In genomic region chr10:17820943-17821342, GRCh38 we compare ENCODE assay signal across 20 cellular contexts. TPM values are rescaled to one million over a fixed set of nuclear protein-coding genes. Genes with fewer than 3 reads are reported as not detected.
A peak's percentile ranks its signal among the peaks of the same experiment; 100 is the strongest.
DNase-seq lines count a peak whose midpoint lies in the region; ATAC-seq and TF ChIP-seq lines count a peak whose summit lies in the region.
"Had no signal": no experiment of that assay in that cellular context is flagged by ENCODE, and none has a peak within 500 bp of the region (broad histone marks: within the 10 kb centered on the region; RNA-seq: fewer than 3 reads in every experiment).

No MANE protein-coding gene starts in this region.

- no peak overlapping the region for H3K9ac ChIP-seq in DND-41 (ENCODE audit: low read depth, low read length)
- H3K9ac ChIP-seq: BLaER1 treated with 17β-estradiol and CSF1 and Interleukin-3, amounts not matched to agents 10 nM and 100 nM had no signal

- H3K36me3 ChIP-seq in DND-41 (ENCODE audit: insufficient read depth, low read length) (no peaks in the 10 kb centered on the region), MG63 (no peaks in the 10 kb centered on the region)

- intact Hi-C loops in dendritic cell treated with granulocyte-macrophage colony-stimulating factor and Interleukin-4, amounts not matched to agents 40 ng/mL and 50 ng/mL, for 4 days (cut with micrococcal nuclease), result no loop called here

- H3K4me1 Mint-ChIP-seq in dendritic cell treated with granulocyte-macrophage colony-stimulating factor and Interleukin-4, amounts not matched to agents 40 ng/mL and 50 ng/mL, for 4 days (ENCODE audit: low read depth), result peaks cover 84% of the 10 kb centered on the region
- H3K4me1 Mint-ChIP-seq: B cell; CD8-positive, alpha-beta memory T cell; GM23338 had no signal

- H3K4me3 ChIP-seq in DND-41 (ENCODE audit: low read depth in 1 of 2, low read length in 2 of 2) (no peak overlapping the region), MG63 (no peak overlapping the region)
- H3K4me3 ChIP-seq: BLaER1 treated with 17β-estradiol and CSF1 and Interleukin-3, amounts not matched to agents 10 nM and 100 nM; GM12878; GM23338 had no signal

- no peak overlapping the region for H2AFZ ChIP-seq in DND-41 (ENCODE audit: low read depth, low read length)
- H2AFZ ChIP-seq: GM23338 had no signal

- H3K4me1 ChIP-seq in DND-41 (ENCODE audit: insufficient read depth, low read length), result peaks cover 7% of the 10 kb centered on the region; the same call in 1 of the 2 replicates

- H3K27ac Mint-ChIP-seq in dendritic cell treated with granulocyte-macrophage colony-stimulating factor and Interleukin-4, amounts not matched to agents 40 ng/mL and 50 ng/mL, for 4 days, result peak overlapping the region; percentile 75
- H3K27ac Mint-ChIP-seq: B cell; CD8-positive, alpha-beta memory T cell; GM23338 had no signal

- no peaks in the 10 kb centered on the region for H3K79me2 ChIP-seq in DND-41 (ENCODE audit: insufficient read depth, low read length)

- ATAC-seq in DND-41 (ENCODE audit: insufficient read depth, low read depth) (peak; percentile 91), GM18519 (IDR thresholded peaks at IDR 0.05; ENCODE audit: low FRiP score, unreplicated experiment) (no peak)
- ATAC-seq: GM12878, GM23338 had no signal

- H3K27me3 ChIP-seq in DND-41 (ENCODE audit: insufficient read depth, low read length, poor library complexity) (no peaks in the 10 kb centered on the region), MG63 (no peaks in the 10 kb centered on the region)
- H3K27me3 ChIP-seq: BLaER1 treated with 17β-estradiol and CSF1 and Interleukin-3, amounts not matched to agents 10 nM and 100 nM had no signal

- H3K4me3 Mint-ChIP-seq in dendritic cell treated with granulocyte-macrophage colony-stimulating factor and Interleukin-4, amounts not matched to agents 40 ng/mL and 50 ng/mL, for 4 days, result peak overlapping the region; percentile 46
- H3K4me3 Mint-ChIP-seq: B cell; CD4-positive, CD25-positive, alpha-beta regulatory T cell; CD8-positive, alpha-beta memory T cell; GM23338 had no signal

- no peak for TF ChIP-seq CTCF in DND-41 (IDR thresholded peaks at IDR 0.05; ENCODE audit: borderline replicate concordance, extremely low read depth, low read length, poor library complexity, severe bottlenecking)

- no peak overlapping the region for H3K4me2 ChIP-seq in DND-41 (ENCODE audit: insufficient read depth, low read length)
- H3K4me2 ChIP-seq: GM23338 had no signal

- H3K9me3 Mint-ChIP-seq in dendritic cell treated with granulocyte-macrophage colony-stimulating factor and Interleukin-4, amounts not matched to agents 40 ng/mL and 50 ng/mL, for 4 days, result no peaks in the 10 kb centered on the region
- H3K9me3 Mint-ChIP-seq: CD8-positive, alpha-beta memory T cell; GM23338 had no signal

- peaks cover 95% of the 10 kb centered on the region for H3K36me3 Mint-ChIP-seq in dendritic cell treated with granulocyte-macrophage colony-stimulating factor and Interleukin-4, amounts not matched to agents 40 ng/mL and 50 ng/mL, for 4 days (ENCODE audit: low read depth)
- H3K36me3 Mint-ChIP-seq: CD4-positive, CD25-positive, alpha-beta regulatory T cell; CD8-positive, alpha-beta memory T cell had no signal

- H3K9me3 ChIP-seq in DND-41 (ENCODE audit: insufficient read depth, low read length, severe bottlenecking) (no peaks in the 10 kb centered on the region), MG63 (no peaks in the 10 kb centered on the region)
- H3K9me3 ChIP-seq: BLaER1 treated with 17β-estradiol and CSF1 and Interleukin-3, amounts not matched to agents 10 nM and 100 nM had no signal

- no peak overlapping the region for H3K27ac ChIP-seq in DND-41 (ENCODE audit: low read length)

- H4K20me1 ChIP-seq in DND-41 (ENCODE audit: insufficient read depth, low read length), result no peaks in the 10 kb centered on the region

- H3K27me3 Mint-ChIP-seq in dendritic cell treated with granulocyte-macrophage colony-stimulating factor and Interleukin-4, amounts not matched to agents 40 ng/mL and 50 ng/mL, for 4 days, result no peaks in the 10 kb centered on the region
- H3K27me3 Mint-ChIP-seq: B cell had no signal

- peak; percentile 56 for DNase-seq in DND-41
- DNase-seq in MG63, result peak; percentile 52
- peak; percentile 10 for DNase-seq in pons (ENCODE audit: low spot score)
- DNase-seq in activated T-cell treated with anti-CD3 and anti-CD28 coated beads for 4 hours, result no peak
- no peak for DNase-seq in C1 segment of cervical spinal cord (lab: John Stamatoyannopoulos, UW)
- DNase-seq: CD4-positive, CD25-positive, alpha-beta regulatory T cell; CD8-positive, alpha-beta memory T cell; COR-L47; DMS153; DMS79; H7; KG1 had no signal

RNA-seq across cellular contexts. Expression of gene MRC1, which starts 11.8 kb away (rescaled TPM):
- total RNA-seq in MG63 (2014; rRNA removed; shearing (Covaris generic); ENCODE audit: low replicate concordance), result not detected in 2 replicates
- total RNA-seq: A172, GM23338, HT-29 had no signal

Comparison
In these comparisons a context has a peak if more than half of its experiments do, and no peak if none do; other contexts are left out.
1. DNase-seq: peak in DND-41 (single experiment), MG63 (single experiment) and pons (single experiment); none in activated T-cell treated with anti-CD3 and anti-CD28 coated beads for 4 hours (single experiment) and C1 segment of cervical spinal cord (0 of 14).